1 cellular context compared by ENCODE assay signal in genomic region chr17:67993153-67993997, GRCh38.
A peak's percentile ranks its signal among the peaks of the same experiment; 100 is the strongest.
TF ChIP-seq lines count a peak whose summit lies in the region.

No MANE protein-coding gene starts in this region.

TF ChIP-seq in HepG2, 621 proteins besides CTCF, POLR2A, EP300 and RAD21 (continued from another document and continues in another):
- TF ChIP-seq, protein P1, sequence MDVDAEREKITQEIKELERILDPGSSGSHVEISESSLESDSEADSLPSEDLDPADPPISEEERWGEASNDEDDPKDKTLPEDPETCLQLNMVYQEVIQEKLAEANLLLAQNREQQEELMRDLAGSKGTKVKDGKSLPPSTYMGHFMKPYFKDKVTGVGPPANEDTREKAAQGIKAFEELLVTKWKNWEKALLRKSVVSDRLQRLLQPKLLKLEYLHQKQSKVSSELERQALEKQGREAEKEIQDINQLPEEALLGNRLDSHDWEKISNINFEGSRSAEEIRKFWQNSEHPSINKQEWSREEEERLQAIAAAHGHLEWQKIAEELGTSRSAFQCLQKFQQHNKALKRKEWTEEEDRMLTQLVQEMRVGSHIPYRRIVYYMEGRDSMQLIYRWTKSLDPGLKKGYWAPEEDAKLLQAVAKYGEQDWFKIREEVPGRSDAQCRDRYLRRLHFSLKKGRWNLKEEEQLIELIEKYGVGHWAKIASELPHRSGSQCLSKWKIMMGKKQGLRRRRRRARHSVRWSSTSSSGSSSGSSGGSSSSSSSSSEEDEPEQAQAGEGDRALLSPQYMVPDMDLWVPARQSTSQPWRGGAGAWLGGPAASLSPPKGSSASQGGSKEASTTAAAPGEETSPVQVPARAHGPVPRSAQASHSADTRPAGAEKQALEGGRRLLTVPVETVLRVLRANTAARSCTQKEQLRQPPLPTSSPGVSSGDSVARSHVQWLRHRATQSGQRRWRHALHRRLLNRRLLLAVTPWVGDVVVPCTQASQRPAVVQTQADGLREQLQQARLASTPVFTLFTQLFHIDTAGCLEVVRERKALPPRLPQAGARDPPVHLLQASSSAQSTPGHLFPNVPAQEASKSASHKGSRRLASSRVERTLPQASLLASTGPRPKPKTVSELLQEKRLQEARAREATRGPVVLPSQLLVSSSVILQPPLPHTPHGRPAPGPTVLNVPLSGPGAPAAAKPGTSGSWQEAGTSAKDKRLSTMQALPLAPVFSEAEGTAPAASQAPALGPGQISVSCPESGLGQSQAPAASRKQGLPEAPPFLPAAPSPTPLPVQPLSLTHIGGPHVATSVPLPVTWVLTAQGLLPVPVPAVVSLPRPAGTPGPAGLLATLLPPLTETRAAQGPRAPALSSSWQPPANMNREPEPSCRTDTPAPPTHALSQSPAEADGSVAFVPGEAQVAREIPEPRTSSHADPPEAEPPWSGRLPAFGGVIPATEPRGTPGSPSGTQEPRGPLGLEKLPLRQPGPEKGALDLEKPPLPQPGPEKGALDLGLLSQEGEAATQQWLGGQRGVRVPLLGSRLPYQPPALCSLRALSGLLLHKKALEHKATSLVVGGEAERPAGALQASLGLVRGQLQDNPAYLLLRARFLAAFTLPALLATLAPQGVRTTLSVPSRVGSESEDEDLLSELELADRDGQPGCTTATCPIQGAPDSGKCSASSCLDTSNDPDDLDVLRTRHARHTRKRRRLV (CRISPR knock-in tag; IDR thresholded peaks at IDR 0.05), result no peak
- peak; percentile 47; the same call in 1 of the 3 replicates for TF ChIP-seq MXI1 (IDR thresholded peaks at IDR 0.05; ENCODE audit: borderline replicate concordance, low read depth, low read length)
- TF ChIP-seq HNRNPL (IDR thresholded peaks at IDR 0.05; ENCODE audit: low read depth, low read length), result 0 out of 2 replicates have a peak, but pooled peaks have one; percentile 8
- no peak for TF ChIP-seq ZZZ3 (CRISPR knock-in tag; IDR thresholded peaks at IDR 0.05; ENCODE audit: borderline replicate concordance)
- no peak; the same call in 1 of the 2 replicates for TF ChIP-seq ZNF558 (CRISPR knock-in tag; IDR thresholded peaks at IDR 0.05; ENCODE audit: borderline replicate concordance)
- TF ChIP-seq TEF (CRISPR knock-in tag; IDR thresholded peaks at IDR 0.05), result no peak
- no peak for TF ChIP-seq ZNF652 (CRISPR knock-in tag; IDR thresholded peaks at IDR 0.05; ENCODE audit: borderline replicate concordance, low read depth)
- no peak for TF ChIP-seq XBP1 (CRISPR knock-in tag; IDR thresholded peaks at IDR 0.05)
- TF ChIP-seq ZNF101 (CRISPR knock-in tag; IDR thresholded peaks at IDR 0.05; ENCODE audit: borderline replicate concordance, low read depth), result no peak
- TF ChIP-seq ZNF329 (CRISPR knock-in tag; IDR thresholded peaks at IDR 0.05; ENCODE audit: low read depth), result peak; percentile 76; the same call in 1 of the 2 replicates
- TF ChIP-seq NFE2L2 (IDR thresholded peaks at IDR 0.05; ENCODE audit: low read length), result no peak
- TF ChIP-seq ZNF691 (CRISPR knock-in tag; IDR thresholded peaks at IDR 0.05; ENCODE audit: borderline replicate concordance, low read depth), result no peak; the same call in 1 of the 2 replicates
- no peak for TF ChIP-seq ZNF382 (CRISPR knock-in tag; IDR thresholded peaks at IDR 0.05; ENCODE audit: borderline replicate concordance)
- TF ChIP-seq NPAS2 (CRISPR knock-in tag; IDR thresholded peaks at IDR 0.05; ENCODE audit: borderline replicate concordance), result no peak
- TF ChIP-seq, protein P2, sequence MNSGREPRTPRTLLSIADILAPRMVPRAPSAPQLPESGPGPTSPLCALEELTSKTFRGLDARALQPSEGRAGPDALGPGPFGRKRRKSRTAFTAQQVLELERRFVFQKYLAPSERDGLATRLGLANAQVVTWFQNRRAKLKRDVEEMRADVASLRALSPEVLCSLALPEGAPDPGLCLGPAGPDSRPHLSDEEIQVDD (CRISPR knock-in tag; IDR thresholded peaks at IDR 0.05; ENCODE audit: borderline replicate concordance), result no peak; the same call in 1 of the 2 replicates
- peak; percentile 33 for TF ChIP-seq SP4 (CRISPR knock-in tag; IDR thresholded peaks at IDR 0.05)
- TF ChIP-seq FOXC1 (CRISPR knock-in tag; IDR thresholded peaks at IDR 0.05; ENCODE audit: borderline replicate concordance), result no peak
- TF ChIP-seq ZNF235 (CRISPR knock-in tag; IDR thresholded peaks at IDR 0.05; ENCODE audit: borderline replicate concordance), result no peak
- peak; percentile 57; the same call in 1 of the 2 replicates for TF ChIP-seq EEA1 (CRISPR knock-in tag; IDR thresholded peaks at IDR 0.05; ENCODE audit: borderline replicate concordance)
- TF ChIP-seq TRIM24 (CRISPR knock-in tag; IDR thresholded peaks at IDR 0.05), result no peak
- TF ChIP-seq ZSCAN5A (CRISPR knock-in tag; IDR thresholded peaks at IDR 0.05; ENCODE audit: borderline replicate concordance), result no peak
- no peak for TF ChIP-seq RFXAP (CRISPR knock-in tag; IDR thresholded peaks at IDR 0.05; ENCODE audit: borderline replicate concordance)
- TF ChIP-seq, protein P3, sequence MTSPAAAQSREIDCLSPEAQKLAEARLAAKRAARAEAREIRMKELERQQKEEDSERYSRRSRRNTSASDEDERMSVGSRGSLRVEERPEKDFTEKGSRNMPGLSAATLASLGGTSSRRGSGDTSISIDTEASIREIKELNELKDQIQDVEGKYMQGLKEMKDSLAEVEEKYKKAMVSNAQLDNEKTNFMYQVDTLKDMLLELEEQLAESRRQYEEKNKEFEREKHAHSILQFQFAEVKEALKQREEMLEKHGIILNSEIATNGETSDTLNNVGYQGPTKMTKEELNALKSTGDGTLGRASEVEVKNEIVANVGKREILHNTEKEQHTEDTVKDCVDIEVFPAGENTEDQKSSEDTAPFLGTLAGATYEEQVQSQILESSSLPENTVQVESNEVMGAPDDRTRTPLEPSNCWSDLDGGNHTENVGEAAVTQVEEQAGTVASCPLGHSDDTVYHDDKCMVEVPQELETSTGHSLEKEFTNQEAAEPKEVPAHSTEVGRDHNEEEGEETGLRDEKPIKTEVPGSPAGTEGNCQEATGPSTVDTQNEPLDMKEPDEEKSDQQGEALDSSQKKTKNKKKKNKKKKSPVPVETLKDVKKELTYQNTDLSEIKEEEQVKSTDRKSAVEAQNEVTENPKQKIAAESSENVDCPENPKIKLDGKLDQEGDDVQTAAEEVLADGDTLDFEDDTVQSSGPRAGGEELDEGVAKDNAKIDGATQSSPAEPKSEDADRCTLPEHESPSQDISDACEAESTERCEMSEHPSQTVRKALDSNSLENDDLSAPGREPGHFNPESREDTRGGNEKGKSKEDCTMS (CRISPR knock-in tag; conservative IDR thresholded peaks at IDR 0.05), result no peak
- TF ChIP-seq ZMYM2 (CRISPR knock-in tag; IDR thresholded peaks at IDR 0.05), result peak; percentile 14; the same call in 1 of the 2 replicates
- TF ChIP-seq ZBTB42 (CRISPR knock-in tag; IDR thresholded peaks at IDR 0.05), result peak; percentile 92
- TF ChIP-seq ZFP37 (CRISPR knock-in tag; IDR thresholded peaks at IDR 0.05; ENCODE audit: borderline replicate concordance), result no peak
- TF ChIP-seq ZNF34 (CRISPR knock-in tag; IDR thresholded peaks at IDR 0.05; ENCODE audit: borderline replicate concordance), result no peak
- TF ChIP-seq, protein P4, sequence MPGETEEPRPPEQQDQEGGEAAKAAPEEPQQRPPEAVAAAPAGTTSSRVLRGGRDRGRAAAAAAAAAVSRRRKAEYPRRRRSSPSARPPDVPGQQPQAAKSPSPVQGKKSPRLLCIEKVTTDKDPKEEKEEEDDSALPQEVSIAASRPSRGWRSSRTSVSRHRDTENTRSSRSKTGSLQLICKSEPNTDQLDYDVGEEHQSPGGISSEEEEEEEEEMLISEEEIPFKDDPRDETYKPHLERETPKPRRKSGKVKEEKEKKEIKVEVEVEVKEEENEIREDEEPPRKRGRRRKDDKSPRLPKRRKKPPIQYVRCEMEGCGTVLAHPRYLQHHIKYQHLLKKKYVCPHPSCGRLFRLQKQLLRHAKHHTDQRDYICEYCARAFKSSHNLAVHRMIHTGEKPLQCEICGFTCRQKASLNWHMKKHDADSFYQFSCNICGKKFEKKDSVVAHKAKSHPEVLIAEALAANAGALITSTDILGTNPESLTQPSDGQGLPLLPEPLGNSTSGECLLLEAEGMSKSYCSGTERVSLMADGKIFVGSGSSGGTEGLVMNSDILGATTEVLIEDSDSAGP (CRISPR knock-in tag; IDR thresholded peaks at IDR 0.05; ENCODE audit: borderline replicate concordance), result peak; percentile 81
- no peak for TF ChIP-seq ELK4 (CRISPR knock-in tag; IDR thresholded peaks at IDR 0.05; ENCODE audit: borderline replicate concordance)
- no peak for TF ChIP-seq PAX8 (CRISPR knock-in tag; IDR thresholded peaks at IDR 0.05; ENCODE audit: borderline replicate concordance)
- TF ChIP-seq CC2D1A (CRISPR knock-in tag; IDR thresholded peaks at IDR 0.05), result no peak
- peak; percentile 89; the same call in 1 of the 2 replicates for TF ChIP-seq ZNF598 (CRISPR knock-in tag; IDR thresholded peaks at IDR 0.05; ENCODE audit: borderline replicate concordance)
- TF ChIP-seq ZNF205 (CRISPR knock-in tag; IDR thresholded peaks at IDR 0.05), result 0 out of 2 replicates have a peak, but pooled peaks have one; percentile 51
- peak; percentile 97 for TF ChIP-seq ZNF777 (CRISPR knock-in tag; IDR thresholded peaks at IDR 0.05)
- no peak for TF ChIP-seq HNRNPH1 (optimal IDR thresholded peaks at IDR 0.05; ENCODE audit: low read depth, low read length)
- TF ChIP-seq, protein P5, sequence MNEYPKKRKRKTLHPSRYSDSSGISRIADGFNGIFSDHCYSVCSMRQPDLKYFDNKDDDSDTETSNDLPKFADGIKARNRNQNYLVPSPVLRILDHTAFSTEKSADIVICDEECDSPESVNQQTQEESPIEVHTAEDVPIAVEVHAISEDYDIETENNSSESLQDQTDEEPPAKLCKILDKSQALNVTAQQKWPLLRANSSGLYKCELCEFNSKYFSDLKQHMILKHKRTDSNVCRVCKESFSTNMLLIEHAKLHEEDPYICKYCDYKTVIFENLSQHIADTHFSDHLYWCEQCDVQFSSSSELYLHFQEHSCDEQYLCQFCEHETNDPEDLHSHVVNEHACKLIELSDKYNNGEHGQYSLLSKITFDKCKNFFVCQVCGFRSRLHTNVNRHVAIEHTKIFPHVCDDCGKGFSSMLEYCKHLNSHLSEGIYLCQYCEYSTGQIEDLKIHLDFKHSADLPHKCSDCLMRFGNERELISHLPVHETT (CRISPR knock-in tag; conservative IDR thresholded peaks at IDR 0.05), result peak; percentile 22; the same call in 1 of the 2 replicates
- no peak for TF ChIP-seq ZNF546 (CRISPR knock-in tag; conservative IDR thresholded peaks at IDR 0.05)
- TF ChIP-seq ZNF720 (CRISPR knock-in tag; IDR thresholded peaks at IDR 0.05), result no peak
- no peak for TF ChIP-seq HNF4A (CRISPR knock-in tag; IDR thresholded peaks at IDR 0.05)
- TF ChIP-seq, protein P6, sequence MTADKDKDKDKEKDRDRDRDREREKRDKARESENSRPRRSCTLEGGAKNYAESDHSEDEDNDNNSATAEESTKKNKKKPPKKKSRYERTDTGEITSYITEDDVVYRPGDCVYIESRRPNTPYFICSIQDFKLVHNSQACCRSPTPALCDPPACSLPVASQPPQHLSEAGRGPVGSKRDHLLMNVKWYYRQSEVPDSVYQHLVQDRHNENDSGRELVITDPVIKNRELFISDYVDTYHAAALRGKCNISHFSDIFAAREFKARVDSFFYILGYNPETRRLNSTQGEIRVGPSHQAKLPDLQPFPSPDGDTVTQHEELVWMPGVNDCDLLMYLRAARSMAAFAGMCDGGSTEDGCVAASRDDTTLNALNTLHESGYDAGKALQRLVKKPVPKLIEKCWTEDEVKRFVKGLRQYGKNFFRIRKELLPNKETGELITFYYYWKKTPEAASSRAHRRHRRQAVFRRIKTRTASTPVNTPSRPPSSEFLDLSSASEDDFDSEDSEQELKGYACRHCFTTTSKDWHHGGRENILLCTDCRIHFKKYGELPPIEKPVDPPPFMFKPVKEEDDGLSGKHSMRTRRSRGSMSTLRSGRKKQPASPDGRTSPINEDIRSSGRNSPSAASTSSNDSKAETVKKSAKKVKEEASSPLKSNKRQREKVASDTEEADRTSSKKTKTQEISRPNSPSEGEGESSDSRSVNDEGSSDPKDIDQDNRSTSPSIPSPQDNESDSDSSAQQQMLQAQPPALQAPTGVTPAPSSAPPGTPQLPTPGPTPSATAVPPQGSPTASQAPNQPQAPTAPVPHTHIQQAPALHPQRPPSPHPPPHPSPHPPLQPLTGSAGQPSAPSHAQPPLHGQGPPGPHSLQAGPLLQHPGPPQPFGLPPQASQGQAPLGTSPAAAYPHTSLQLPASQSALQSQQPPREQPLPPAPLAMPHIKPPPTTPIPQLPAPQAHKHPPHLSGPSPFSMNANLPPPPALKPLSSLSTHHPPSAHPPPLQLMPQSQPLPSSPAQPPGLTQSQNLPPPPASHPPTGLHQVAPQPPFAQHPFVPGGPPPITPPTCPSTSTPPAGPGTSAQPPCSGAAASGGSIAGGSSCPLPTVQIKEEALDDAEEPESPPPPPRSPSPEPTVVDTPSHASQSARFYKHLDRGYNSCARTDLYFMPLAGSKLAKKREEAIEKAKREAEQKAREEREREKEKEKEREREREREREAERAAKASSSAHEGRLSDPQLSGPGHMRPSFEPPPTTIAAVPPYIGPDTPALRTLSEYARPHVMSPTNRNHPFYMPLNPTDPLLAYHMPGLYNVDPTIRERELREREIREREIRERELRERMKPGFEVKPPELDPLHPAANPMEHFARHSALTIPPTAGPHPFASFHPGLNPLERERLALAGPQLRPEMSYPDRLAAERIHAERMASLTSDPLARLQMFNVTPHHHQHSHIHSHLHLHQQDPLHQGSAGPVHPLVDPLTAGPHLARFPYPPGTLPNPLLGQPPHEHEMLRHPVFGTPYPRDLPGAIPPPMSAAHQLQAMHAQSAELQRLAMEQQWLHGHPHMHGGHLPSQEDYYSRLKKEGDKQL (CRISPR knock-in tag; IDR thresholded peaks at IDR 0.05; ENCODE audit: low read depth), result no peak
